Comparison of ENCODE assay signal across 8 cellular contexts in the genomic region with DNA sequence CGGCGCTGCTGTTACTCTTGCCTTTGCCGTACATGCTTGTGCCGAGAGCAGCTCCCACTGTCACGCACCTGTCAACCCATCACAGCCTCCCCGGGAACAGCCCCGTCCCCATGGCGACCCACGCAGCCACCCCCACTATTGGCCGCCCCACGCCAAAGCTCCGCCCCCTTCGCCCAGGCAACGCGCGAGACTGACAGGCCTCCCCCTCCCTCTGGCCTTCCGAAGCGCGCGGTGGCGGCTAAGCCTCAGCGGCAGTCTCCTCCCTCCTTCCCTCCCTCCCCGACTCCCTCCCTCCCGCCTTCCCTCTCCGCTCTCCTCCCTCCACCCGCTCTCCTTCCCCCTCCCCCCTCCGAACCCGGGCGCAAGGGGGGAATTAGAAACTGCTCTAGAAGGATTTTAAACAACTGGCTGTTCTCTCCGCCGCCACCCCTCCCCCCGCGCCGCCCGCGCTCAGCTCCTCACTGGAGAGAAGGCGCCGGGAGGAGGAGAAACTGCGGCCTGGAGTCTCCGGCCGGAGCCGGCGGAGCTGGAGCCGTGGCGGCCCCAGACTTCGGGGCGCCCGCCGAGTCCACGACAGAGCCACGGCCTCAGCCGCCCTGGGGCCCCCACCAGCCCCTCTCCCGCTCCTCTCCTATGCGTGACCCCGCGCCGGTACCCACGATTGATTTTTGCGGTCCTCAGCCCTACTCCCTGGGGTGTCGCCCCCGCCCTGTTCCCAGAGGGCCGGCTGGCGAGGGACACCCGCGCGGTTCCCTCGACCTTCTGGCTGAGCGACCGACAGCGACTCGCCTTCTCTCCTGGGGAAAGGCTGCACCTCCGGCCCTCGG. TPM values are rescaled to one million over a fixed set of nuclear protein-coding genes. Genes with fewer than 3 reads are reported as not detected.
DNase-seq lines count a peak whose midpoint lies in the region; ATAC-seq and TF ChIP-seq lines count a peak whose summit lies in the region.

TSS of gene SSBP2 (minus strand) at position 89 of the 827 bp plus-strand sequence. CDS start at position 34, 55 bp downstream.

- TF ChIP-seq CTCF in colonic mucosa (IDR thresholded peaks at IDR 0.05) = no peak

- H3K4me1 ChIP-seq in BLaER1 = peaks cover 37% of the 10 kb centered on the region
- H3K4me1 ChIP-seq in colonic mucosa = no peaks in the 10 kb centered on the region

- H3K9me3 ChIP-seq in BLaER1 (no peaks in the 10 kb centered on the region), colonic mucosa (no peaks in the 10 kb centered on the region)

- H3K27me3 ChIP-seq in BLaER1 = no peaks in the 10 kb centered on the region
- H3K27me3 ChIP-seq in colonic mucosa = no peaks in the 10 kb centered on the region

- H3K9ac ChIP-seq in BLaER1 (peak within 1 kb of the TSS; percentile 87), colonic mucosa (ENCODE audit: low read depth in 2 of 2, low read length in 2 of 2) (peak within 1 kb of the TSS; percentile 71 to 87)

- ATAC-seq in HG03457 (IDR thresholded peaks at IDR 0.05; ENCODE audit: unreplicated experiment) (peak; percentile 67), left colon (peak; percentile 91)

- DNase-seq in GM19240 (ENCODE audit: insufficient read length, low spot score) = peak; percentile 82
- DNase-seq in NCI-H524 (lab: John Stamatoyannopoulos, UW) = peak; percentile 97 to 98
- DNase-seq in activated CD4-positive, alpha-beta T cell treated with anti-CD3 and anti-CD28 coated beads for 48 hours = peak; percentile 97
- peak; percentile 100 for DNase-seq in colonic mucosa
- DNase-seq in left colon = peak; percentile 99
- peak; percentile 98 to 99 for DNase-seq in stimulated activated CD4-positive, alpha-beta T cell treated with anti-CD3 and anti-CD28 coated beads, Interleukin-1b, Interleukin-23, amount 100 ng/mL, for 4 hours (ENCODE audit: low read depth in 2 of 2)

- H4K20me1 ChIP-seq in BLaER1 = peaks cover 32% of the 10 kb centered on the region

- H3K4me3 ChIP-seq in BLaER1 (peak within 1 kb of the TSS; percentile 77), colonic mucosa (peak within 1 kb of the TSS; percentile 64)

- H3K4me2 ChIP-seq in BLaER1 = peak within 1 kb of the TSS; percentile 92

- H3K27ac ChIP-seq in BLaER1 (peak within 1 kb of the TSS; percentile 93), colonic mucosa (peak within 1 kb of the TSS; percentile 84)

- H3K36me3 ChIP-seq in BLaER1 = no peaks in the 10 kb centered on the region
- no peaks in the 10 kb centered on the region for H3K36me3 ChIP-seq in colonic mucosa

- intact Hi-C loops in colonic mucosa (cut with DNase I) (loop anchor here (1.0 to 10.0 kb wide), 4 partner anchors 36 to 414 kb away; no protein-coding TSS in a partner anchor), left colon (cut with DNase I, micrococcal nuclease) (loop anchor here in 1 of 2 donors (5.0 kb wide), 2 partner anchors 36 to 101 kb away; no protein-coding TSS in a partner anchor)

RNA-seq across cellular contexts. Expression of gene SSBP2, which starts in this region (rescaled TPM):
- total RNA-seq in colonic mucosa (10 to 100 TPM; 11.1 to 28.0 TPM), left colon (10 to 100 TPM; 13.3 to 25.7 TPM)

Comparison
In these comparisons a context has a peak if more than half of its experiments do, and no peak if none do; other contexts are left out.
1. Peak in every context shown above with its lines: DNase-seq, ATAC-seq, H3K4me3 ChIP-seq and H3K27ac ChIP-seq.